ENCODE assay signal across 28 cellular contexts in genomic region chr9:71243951-71244350, GRCh38.
"Had no signal": no experiment of that assay in that cellular context is flagged by ENCODE, and none has a peak within 500 bp of the region (broad histone marks: within the 10 kb centered on the region; RNA-seq: fewer than 3 reads in every experiment).

No MANE protein-coding gene starts in this region.

- H3K4me3 ChIP-seq: breast epithelium, Peyer's patch had no signal

- ATAC-seq: activated CD8-positive, alpha-beta memory T cell treated with anti-CD3 and anti-CD28 coated beads, Interleukin-2, amount 10 ng/mL, durations not matched to agents 7 days and 5 days had no signal

- H3K27ac Mint-ChIP-seq: activated B cell treated with CpG ODN at 0.5 μM for 24 hours; activated CD4-positive, alpha-beta T cell treated with anti-CD3 and anti-CD28 coated beads, Interleukin-2, amount 10 ng/mL, durations not matched to agents 24 days and 14 days; activated CD8-positive, alpha-beta memory T cell treated with anti-CD3 and anti-CD28 coated beads, Interleukin-2, amount 10 ng/mL, durations not matched to agents 7 days and 5 days; activated naive CD4-positive, alpha-beta T cell treated with anti-CD3 and anti-CD28 coated beads, Interleukin-2, amount 50 U/mL, for 24 hours; activated T-cell treated with anti-CD3 and anti-CD28 coated beads, Interleukin-2, amount 50 U/mL, for 24 hours; activated T-helper 1 cell treated with anti-CD3 and anti-CD28 coated beads, Interleukin-12 subunit alpha, Interleukin-12 subunit beta, Interleukin-2, Interleukin-4 antibody, amounts not matched to agents 30 ng/mL and 10 ng/mL and 1 ng/mL, durations not matched to agents 14 hours and 24 hours and 36 hours; T-helper 1 cell treated with Interleukin-12 subunit alpha and Interleukin-12 subunit beta and Interleukin-4 antibody, amounts not matched to agents 30 μg/mL and 1 μg/mL, for 36 hours had no signal

- H3K9me3 ChIP-seq: breast epithelium, Peyer's patch had no signal

- H3K27ac ChIP-seq: breast epithelium, Peyer's patch, RWPE1 had no signal

- H3K36me3 ChIP-seq: breast epithelium, Peyer's patch had no signal

- H3K4me3 Mint-ChIP-seq: activated B cell treated with CpG ODN at 0.5 μM for 24 hours; activated CD4-positive, alpha-beta T cell treated with anti-CD3 and anti-CD28 coated beads, Interleukin-2, amount 10 ng/mL, durations not matched to agents 24 days and 14 days; activated CD8-positive, alpha-beta memory T cell treated with anti-CD3 and anti-CD28 coated beads, Interleukin-2, amount 10 ng/mL, durations not matched to agents 7 days and 5 days; activated naive CD4-positive, alpha-beta T cell treated with anti-CD3 and anti-CD28 coated beads, Interleukin-2, amount 50 U/mL, for 24 hours; activated T-cell treated with anti-CD3 and anti-CD28 coated beads, Interleukin-2, amount 50 U/mL, for 24 hours; activated T-helper 1 cell treated with anti-CD3 and anti-CD28 coated beads, Interleukin-12 subunit alpha, Interleukin-12 subunit beta, Interleukin-2, Interleukin-4 antibody, amounts not matched to agents 30 ng/mL and 10 ng/mL and 1 ng/mL, durations not matched to agents 14 hours and 24 hours and 36 hours; T-helper 1 cell treated with Interleukin-12 subunit alpha and Interleukin-12 subunit beta and Interleukin-4 antibody, amounts not matched to agents 30 μg/mL and 1 μg/mL, for 36 hours had no signal

- H3K4me1 Mint-ChIP-seq: activated B cell treated with CpG ODN at 0.5 μM for 24 hours; activated CD4-positive, alpha-beta T cell treated with anti-CD3 and anti-CD28 coated beads, Interleukin-2, amount 10 ng/mL, durations not matched to agents 24 days and 14 days; activated CD8-positive, alpha-beta memory T cell treated with anti-CD3 and anti-CD28 coated beads, Interleukin-2, amount 10 ng/mL, durations not matched to agents 7 days and 5 days; activated naive CD4-positive, alpha-beta T cell treated with anti-CD3 and anti-CD28 coated beads, Interleukin-2, amount 50 U/mL, for 24 hours had no signal

- DNase-seq: activated B cell treated with CpG ODN at 0.5 μM for 24 hours; activated CD4-positive, alpha-beta T cell treated with anti-CD3 and anti-CD28 coated beads for 1 hour; activated CD4-positive, alpha-beta T cell treated with anti-CD3 and anti-CD28 coated beads, Interleukin-2, amount 10 ng/mL, durations not matched to agents 24 days and 14 days; activated CD4-positive, alpha-beta T cell treated with anti-CD3 and anti-CD28 coated beads, Interleukin-2, amount 50 U/mL, for 48 hours; activated CD8-positive, alpha-beta memory T cell treated with anti-CD3 and anti-CD28 coated beads, Interleukin-2, amount 10 ng/mL, durations not matched to agents 7 days and 5 days; activated effector memory CD4-positive, alpha-beta T cell treated with Interleukin-2 at 50 U/mL for 16 hours; activated naive CD4-positive, alpha-beta T cell; activated T-cell treated with anti-CD3 and anti-CD28 coated beads, Interleukin-2, amount 50 U/mL, for 24 hours; aorta; caudate nucleus; Karpas-422; MM.1S; NCI-H1105; NCI-H1436 treated with DMSO at 0.1 percent for 48 hours; NCI-H187 treated with DMSO at 0.1 percent for 48 hours; NCI-H2081 treated with DMSO at 0.1 percent for 48 hours; NCI-H2171 treated with DMSO at 0.1 percent for 48 hours; NCI-H226; NCI-H526; NCI-H774; NK-92 treated with Interleukin-12 subunit alpha and Interleukin-12 subunit beta, amount 100 ng/mL, for 24 hours; Peyer's patch; SHP77 treated with DMSO at 0.1 percent for 48 hours had no signal

- H3K27me3 Mint-ChIP-seq: activated B cell treated with CpG ODN at 0.5 μM for 24 hours; activated CD4-positive, alpha-beta T cell treated with anti-CD3 and anti-CD28 coated beads, Interleukin-2, amount 10 ng/mL, durations not matched to agents 24 days and 14 days had no signal

- H3K4me1 ChIP-seq: breast epithelium, Peyer's patch had no signal

- H3K36me3 Mint-ChIP-seq: activated CD8-positive, alpha-beta memory T cell treated with anti-CD3 and anti-CD28 coated beads, Interleukin-2, amount 10 ng/mL, durations not matched to agents 7 days and 5 days; activated naive CD4-positive, alpha-beta T cell treated with anti-CD3 and anti-CD28 coated beads, Interleukin-2, amount 50 U/mL, for 24 hours had no signal

- H3K9me3 Mint-ChIP-seq: activated B cell treated with CpG ODN at 0.5 μM for 24 hours; activated CD4-positive, alpha-beta T cell treated with anti-CD3 and anti-CD28 coated beads, Interleukin-2, amount 10 ng/mL, durations not matched to agents 24 days and 14 days; activated naive CD4-positive, alpha-beta T cell treated with anti-CD3 and anti-CD28 coated beads, Interleukin-2, amount 50 U/mL, for 24 hours; activated T-cell treated with anti-CD3 and anti-CD28 coated beads, Interleukin-2, amount 50 U/mL, for 24 hours; activated T-helper 1 cell treated with anti-CD3 and anti-CD28 coated beads, Interleukin-12 subunit alpha, Interleukin-12 subunit beta, Interleukin-2, Interleukin-4 antibody, amounts not matched to agents 30 ng/mL and 10 ng/mL and 1 ng/mL, durations not matched to agents 14 hours and 24 hours and 36 hours; T-helper 1 cell treated with Interleukin-12 subunit alpha and Interleukin-12 subunit beta and Interleukin-4 antibody, amounts not matched to agents 30 μg/mL and 1 μg/mL, for 36 hours had no signal

- H3K27me3 ChIP-seq: breast epithelium, Peyer's patch had no signal
